ENCODE assay signal across 25 cellular contexts in the genomic region with DNA sequence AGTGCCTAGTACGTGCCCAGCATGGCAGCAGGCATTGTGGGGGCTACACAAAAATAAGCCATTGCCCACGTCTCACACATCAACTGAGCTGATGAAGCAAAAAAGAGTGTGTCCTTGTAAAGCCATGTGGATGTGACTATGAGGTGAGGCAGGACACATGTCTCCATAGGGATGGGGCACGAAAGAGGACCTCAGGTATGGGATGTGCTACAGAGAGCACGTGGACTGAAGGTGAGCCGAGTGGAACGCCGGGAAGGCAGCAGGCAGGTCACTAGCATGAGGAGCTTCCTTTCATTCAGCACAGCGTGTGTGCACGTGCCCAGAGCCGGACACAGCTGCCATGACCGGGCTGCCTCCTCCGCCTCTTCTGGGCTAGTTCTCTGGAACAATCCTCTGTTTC.
"Had no signal": no experiment of that assay in that cellular context is flagged by ENCODE, and none has a peak within 500 bp of the region (broad histone marks: within the 10 kb centered on the region; RNA-seq: fewer than 3 reads in every experiment).

No MANE protein-coding gene starts in this region.

- H3K4me3 ChIP-seq: ascending aorta, cardiac muscle cell, SJCRH30, SK-N-MC had no signal

- H3K27me3 ChIP-seq: ascending aorta, cardiac muscle cell, SJCRH30 had no signal

- H3K36me3 ChIP-seq: ascending aorta, cardiac muscle cell, SJCRH30 had no signal

- FAIRE-seq: TTC549 had no signal

- DNase-seq: activated CD4-positive, alpha-beta T cell treated with anti-CD3 and anti-CD28 coated beads, Interleukin-2, amount 10 ng/mL, durations not matched to agents 24 days and 14 days; activated CD4-positive, alpha-beta T cell treated with anti-CD3 and anti-CD28 coated beads, Interleukin-2, amount 50 U/mL, for 4 hours; activated CD8-positive, alpha-beta T cell treated with anti-CD3 and anti-CD28 coated beads for 36 hours; activated gamma-delta T cell; activated naive CD4-positive, alpha-beta T cell treated with Interleukin-2 at 50 U/mL for 16 hours; activated naive CD8-positive, alpha-beta T cell treated with anti-CD3 and anti-CD28 coated beads, Interleukin-2, amount 10 ng/mL, durations not matched to agents 7 days and 5 days; activated T-cell treated with anti-CD3 and anti-CD28 coated beads, Interleukin-2, amount 50 U/mL, for 24 hours; Karpas-422; KBM-7; NCI-H1105; NCI-H1417 treated with DMSO at 0.1 percent for 48 hours; NCI-H187 treated with DMSO at 0.1 percent for 48 hours; NCI-H2081; NCI-H2171 treated with DMSO at 0.1 percent for 48 hours; NCI-H2227 treated with DMSO at 0.1 percent for 48 hours; NCI-H446; NCI-H510A treated with DMSO at 0.1 percent for 48 hours; NCI-H526 treated with DMSO at 0.1 percent for 48 hours; Right ventricle myocardium superior; SJCRH30; T1000 had no signal

- H3K27ac ChIP-seq: ascending aorta, cardiac muscle cell, SJCRH30, SK-N-MC had no signal

- ATAC-seq: activated CD8-positive, alpha-beta T cell treated with anti-CD3 and anti-CD28 coated beads for 36 hours had no signal

- H3K4me1 ChIP-seq: SJCRH30 had no signal

- H3K9me3 ChIP-seq: ascending aorta, SJCRH30 had no signal
